ENCODE assay signal across 30 cellular contexts in genomic region chr1:6782151-6782550, GRCh38.
"Had no signal": no experiment of that assay in that cellular context is flagged by ENCODE, and none has a peak within 500 bp of the region (broad histone marks: within the 10 kb centered on the region; RNA-seq: fewer than 3 reads in every experiment).

No MANE protein-coding gene starts in this region.

- H3K27ac Mint-ChIP-seq: mesothelial cell of epicardium; nephron progenitor cell; stimulated activated effector memory CD8-positive, alpha-beta T cell treated with anti-CD3 and anti-CD28 coated beads, Interleukin-12 subunit alpha, Interleukin-12 subunit beta, amount 100 ng/mL, for 72 hours had no signal

- H3K4me3 ChIP-seq: esophagus muscularis mucosa, gastroesophageal sphincter, heart left ventricle, hepatocyte, lung, mucosa of descending colon, ovary, psoas muscle, sigmoid colon, testis, tibial artery, upper lobe of right lung, uterus had no signal

- H3K36me3 ChIP-seq: esophagus muscularis mucosa, gastroesophageal sphincter, heart left ventricle, ovary, sigmoid colon, tibial artery, upper lobe of right lung, uterus had no signal

- DNase-seq: dermis blood vessel endothelial cell; effector memory CD4-positive, alpha-beta T cell; foreskin keratinocyte; heart left ventricle; kidney; mesenchymal stem cell; mucosa of descending colon; naive B cell; nephron progenitor cell; nucleus accumbens; ovary; posterior cingulate gyrus; psoas muscle; right cardiac atrium; sigmoid colon; stimulated activated CD4-positive, alpha-beta T cell treated with anti-CD3 and anti-CD28 coated beads, Interleukin-2, amount 100 ng/mL, for 24 hours; stimulated activated CD4-positive, alpha-beta T cell treated with anti-CD3 and anti-CD28 coated beads, Interleukin-4, amount 100 ng/mL, for 24 hours; stimulated activated naive CD8-positive, alpha-beta T cell treated with anti-CD3 and anti-CD28 coated beads, Interleukin-15, Interleukin-2, amounts not matched to agents 100 U/mL and 50 U/mL, for 24 hours; substantia nigra; testis; tibial artery; upper lobe of right lung; uterus had no signal

- H2AFZ ChIP-seq: hepatocyte had no signal

- H3K36me3 Mint-ChIP-seq: mesothelial cell of epicardium had no signal

- H3K27me3 Mint-ChIP-seq: naive B cell had no signal

- H3K4me1 ChIP-seq: uterus had no signal

- H3K27ac ChIP-seq: esophagus muscularis mucosa, foreskin keratinocyte, heart left ventricle, hepatocyte, ovary, psoas muscle, sigmoid colon, testis, upper lobe of right lung, uterus had no signal

- H3K9me3 Mint-ChIP-seq: mesothelial cell of epicardium; stimulated activated effector memory CD8-positive, alpha-beta T cell treated with anti-CD3 and anti-CD28 coated beads, Interleukin-12 subunit alpha, Interleukin-12 subunit beta, amount 100 ng/mL, for 72 hours had no signal

- H3K27me3 ChIP-seq: esophagus muscularis mucosa, foreskin keratinocyte, gastroesophageal sphincter, heart left ventricle, hepatocyte, ovary, sigmoid colon, testis, tibial artery, upper lobe of right lung, uterus had no signal

- H3K4me2 ChIP-seq: hepatocyte had no signal

- H3K4me3 Mint-ChIP-seq: mesothelial cell of epicardium; nephron progenitor cell; stimulated activated effector memory CD8-positive, alpha-beta T cell treated with anti-CD3 and anti-CD28 coated beads, Interleukin-12 subunit alpha, Interleukin-12 subunit beta, amount 100 ng/mL, for 72 hours had no signal

- ATAC-seq: foreskin keratinocyte; gastroesophageal sphincter; heart left ventricle; left lobe of liver; mucosa of descending colon; psoas muscle; right cardiac atrium; stimulated activated effector memory CD8-positive, alpha-beta T cell treated with anti-CD3 and anti-CD28 coated beads, Interleukin-12 subunit alpha, Interleukin-12 subunit beta, amount 100 ng/mL, for 72 hours; stimulated activated naive CD8-positive, alpha-beta T cell treated with anti-CD3 and anti-CD28 coated beads, Interleukin-15, Interleukin-2, amounts not matched to agents 100 U/mL and 50 U/mL, for 24 hours; upper lobe of right lung had no signal

- H3K9me3 ChIP-seq: esophagus muscularis mucosa, gastroesophageal sphincter, heart left ventricle, mucosa of descending colon, ovary, psoas muscle, sigmoid colon, testis, tibial artery, upper lobe of right lung, uterus had no signal
